Comparison of ENCODE assay signal across 25 cellular contexts in the genomic region with DNA sequence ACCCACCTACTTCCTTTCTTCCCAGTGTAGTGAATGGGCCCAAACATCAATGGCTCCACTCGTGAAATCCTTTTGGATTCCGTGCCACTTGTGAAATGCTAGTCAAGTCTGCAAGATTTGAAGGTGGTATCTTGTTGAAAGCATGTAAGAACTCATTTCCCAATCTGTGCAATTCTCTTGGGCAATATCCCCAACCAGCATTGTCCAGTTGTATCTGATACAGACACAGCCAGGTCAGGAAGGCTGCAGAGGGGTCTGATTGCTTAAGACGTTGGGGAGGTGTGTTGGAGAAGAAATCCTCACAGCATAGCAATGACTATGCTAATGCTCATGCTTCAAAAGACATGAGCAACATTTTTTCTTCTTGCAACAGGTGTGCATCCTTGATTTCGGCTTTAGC.
DNase-seq lines count a peak whose midpoint lies in the region; ATAC-seq, FAIRE-seq and TF ChIP-seq lines count a peak whose summit lies in the region.
"Had no signal": no experiment of that assay in that cellular context is flagged by ENCODE, and none has a peak within 500 bp of the region (broad histone marks: within the 10 kb centered on the region; RNA-seq: fewer than 3 reads in every experiment).

No MANE protein-coding gene starts in this region.

- H3K9ac ChIP-seq in H1 (replicated peaks in 1 of 4; ENCODE audit: extremely low read depth in 1 of 4, low read depth in 3 of 4, low read length in 3 of 4): no peak overlapping the region
- H3K9ac ChIP-seq: BLaER1 had no signal

- no peak overlapping the region for H3K23ac ChIP-seq in H1 (ENCODE audit: insufficient read length)

- H3K27ac ChIP-seq in HEK293 (ENCODE audit: extremely low read depth, low read depth, low read length): no peak overlapping the region
- H3K27ac ChIP-seq in H1 (ENCODE audit: low read depth, low read length): no peak overlapping the region
- H3K27ac ChIP-seq: BLaER1 had no signal

- WGBS in H1 (ENCODE audit: extremely low coverage in 1 of 2, insufficient coverage in 1 of 2, insufficient read length in 1 of 2, insufficient replicate concordance in 2 of 2, low coverage in 1 of 2, low lambda C conversion rate in 2 of 2, missing lambda C conversion rate in 1 of 2), 2 experiments: 86% methylated on average over 4 of the region's 4 CpGs; no CpG with 5 or more reads in 1 of the 2 experiments

- no peak for FAIRE-seq in H1 (lab: Jason Lieb, UNC)
- FAIRE-seq: A204.1, G401.6, GM12891 had no signal

- H2AFZ ChIP-seq in H1 (ENCODE audit: low read length): 0 out of 2 replicates have a peak overlapping the region, but pooled peaks have one; percentile 3

- no peak overlapping the region for H3K4ac ChIP-seq in H1 (replicated peaks; ENCODE audit: insufficient read length, low read depth, low read length)

- H2BK20ac ChIP-seq in H1 (ENCODE audit: low read length): no peak overlapping the region

- no peaks in the 10 kb centered on the region for H3K36me3 ChIP-seq in HEK293 (ENCODE audit: control insufficient read depth in 2 of 2, insufficient read depth in 1 of 2, low read length in 2 of 2)
- H3K36me3 ChIP-seq in H1 (ENCODE audit: control insufficient read depth in 2 of 4, insufficient read depth in 4 of 4, low read length in 3 of 4): no peaks in the 10 kb centered on the region
- H3K36me3 ChIP-seq: BE2C, BLaER1 had no signal

- no peak overlapping the region for H3K56ac ChIP-seq in H1 (replicated peaks; ENCODE audit: insufficient read length, low read depth, low read length)

- H3K18ac ChIP-seq in H1 (ENCODE audit: extremely low read depth, low read length): no peak overlapping the region

- no peak overlapping the region for H4K5ac ChIP-seq in H1 (ENCODE audit: insufficient read length, low read depth, low read length)

- H3K27me3 ChIP-seq in H1 (replicated peaks in 1 of 4; ENCODE audit: control insufficient read depth in 3 of 4, extremely low read depth in 1 of 4, insufficient read depth in 3 of 4, low read length in 3 of 4): no peaks in the 10 kb centered on the region
- H3K27me3 ChIP-seq: BE2C, BLaER1 had no signal

- H3K4me2 ChIP-seq in H1 (ENCODE audit: insufficient read depth in 1 of 2, low read depth in 2 of 2, low read length in 2 of 2): no peak overlapping the region
- H3K4me2 ChIP-seq: BLaER1 had no signal

- TF ChIP-seq EP300 in H1 (IDR thresholded peaks at IDR 0.05; ENCODE audit: borderline replicate concordance in 1 of 2, low read depth in 2 of 2, low read length in 2 of 2): no peak

- TF ChIP-seq RAD21 in H1 (IDR thresholded peaks at IDR 0.05 in 1 of 2, conservative IDR thresholded peaks at IDR 0.05 in 1 of 2; ENCODE audit: low read depth in 2 of 2, low read length in 2 of 2): no peak

- H4K20me1 ChIP-seq in H1 (replicated peaks in 1 of 2; ENCODE audit: control insufficient read depth in 1 of 2, insufficient read depth in 2 of 2, low read length in 2 of 2): no peaks in the 10 kb centered on the region
- H4K20me1 ChIP-seq: BLaER1 had no signal

- no peak for ATAC-seq in GM18907 (IDR thresholded peaks at IDR 0.05; ENCODE audit: unreplicated experiment)

- no peak overlapping the region for H4K8ac ChIP-seq in H1 (ENCODE audit: extremely low read depth, insufficient read depth, low read length)

- H2BK12ac ChIP-seq in H1 (ENCODE audit: low read depth, low read length): no peak overlapping the region

- POLR2A ChIA-PET in HEK293 (lab: Yijun Ruan, JAX) (no interaction called here), H1 (lab: Charles Lee; ENCODE audit: partially characterized antibody) (no interaction called here)

- TF ChIP-seq POLR2A in H1 (IDR thresholded peaks at IDR 0.05; ENCODE audit: control extremely low read depth in 1 of 2, low read depth in 2 of 2, low read length in 2 of 2): no peak

- no peaks in the 10 kb centered on the region for H3K79me2 ChIP-seq in H1 (ENCODE audit: control insufficient read depth in 1 of 2, insufficient read depth in 2 of 2, low read length in 2 of 2)

- DNase-seq in amniotic epithelial cell (ENCODE audit: low read depth) (peak; percentile 88), H1 (ENCODE audit: low read depth in 1 of 2, low spot score in 2 of 2) (no peak), renal cortical epithelial cell (ENCODE audit: low read depth) (peak; percentile 15), DMS79 treated with DMSO at 0.1 percent for 48 hours (lab: John Stamatoyannopoulos, UW) (no peak)
- no peak for DNase-seq in stimulated activated CD4-positive, alpha-beta T cell treated with anti-CD3 and anti-CD28 coated beads, Interleukin-2, amount 100 ng/mL, for 24 hours
- DNase-seq in activated CD4-positive, CD25-positive, alpha-beta regulatory T cell treated with anti-CD3 and anti-CD28 coated beads, Interleukin-2, amount 50 U/mL, for 72 hours: no peak
- DNase-seq: 8988T; ACHN; BE2C; C1 segment of cervical spinal cord; CD4-positive, alpha-beta memory T cell; CD4-positive, CD25-positive, alpha-beta regulatory T cell; CD8-positive, alpha-beta memory T cell; COR-L47; DMS 273 treated with DMSO at 0.1 percent for 48 hours; DMS153; DMS53; DMS79; GF-D8 had no signal

- no peak overlapping the region for H2BK5ac ChIP-seq in H1 (ENCODE audit: low read depth, low read length)

- no peak overlapping the region for H2AK5ac ChIP-seq in H1 (ENCODE audit: low read depth, low read length)

- TF ChIP-seq CTCF in HEK293 (tag by site-specific recombination; IDR thresholded peaks at IDR 0.05): no peak
- TF ChIP-seq CTCF in H1 (IDR thresholded peaks at IDR 0.05; ENCODE audit: control extremely low read depth in 1 of 3, insufficient read depth in 1 of 3, low read depth in 1 of 3, low read length in 3 of 3): no peak

- no peaks in the 10 kb centered on the region for H3K79me1 ChIP-seq in H1 (ENCODE audit: low read depth, low read length)

- H3K9me3 ChIP-seq in HEK293 (ENCODE audit: control insufficient read depth, insufficient read depth, low read depth, low read length) (no peaks in the 10 kb centered on the region), H1 (ENCODE audit: insufficient read depth in 2 of 2, low read depth in 1 of 2, low read length in 1 of 2) (peaks cover 0 to 4% of the 10 kb centered on the region in 2 experiments; a peak in 1 of 4 replicates)
- H3K9me3 ChIP-seq: BE2C had no signal

- no peak overlapping the region for H2BK120ac ChIP-seq in H1 (replicated peaks; ENCODE audit: low read depth, low read length)

- H3K14ac ChIP-seq in H1 (ENCODE audit: insufficient read length): no peak overlapping the region

- H3K4me1 ChIP-seq in HEK293 (ENCODE audit: control insufficient read depth, insufficient read depth, low read length): no peaks in the 10 kb centered on the region
- no peaks in the 10 kb centered on the region for H3K4me1 ChIP-seq in H1 (replicated peaks in 1 of 4; ENCODE audit: control insufficient read depth in 3 of 4, insufficient read depth in 4 of 4, low read length in 3 of 4)
- H3K4me1 ChIP-seq: BE2C, BLaER1 had no signal

- CTCF ChIA-PET in HEK293 (lab: Yijun Ruan, JAX) (no interaction called here), H1 (lab: Charles Lee; ENCODE audit: partially characterized antibody) (no interaction called here)

- no peak overlapping the region for H2BK15ac ChIP-seq in H1 (ENCODE audit: low read length)

- no peak overlapping the region for H4K91ac ChIP-seq in H1 (replicated peaks; ENCODE audit: insufficient read length, low read length)

- no peak overlapping the region for H3K4me3 ChIP-seq in HEK293 (ENCODE audit: low read depth, low read length)
- H3K4me3 ChIP-seq in H1 (ENCODE audit: extremely low read depth in 1 of 4, insufficient read depth in 2 of 4, low read depth in 3 of 4, low read length in 4 of 4): no peak overlapping the region
- H3K4me3 ChIP-seq: BLaER1 had no signal

- H3K23me2 ChIP-seq in H1 (ENCODE audit: low read depth, low read length): no peaks in the 10 kb centered on the region

TF ChIP-seq in HEK293, 187 proteins besides CTCF, POLR2A, EP300 and RAD21:
- TF ChIP-seq ZNF146 (tag by site-specific recombination; IDR thresholded peaks at IDR 0.05): no peak
- TF ChIP-seq SCRT2 (tag by site-specific recombination; IDR thresholded peaks at IDR 0.05): peak; percentile 64
TF ChIP-seq in HEK293: peak in this region for 1.

TF ChIP-seq in H1, 55 proteins besides CTCF, POLR2A, EP300 and RAD21:
- TF ChIP-seq TBP (IDR thresholded peaks at IDR 0.05; ENCODE audit: low read depth, low read length) (no peak), KDM4A (IDR thresholded peaks at IDR 0.05; ENCODE audit: low read depth, low read length, severe bottlenecking) (no peak), TAF1 (IDR thresholded peaks at IDR 0.05; ENCODE audit: low read depth, low read length) (no peak), SP4 (IDR thresholded peaks at IDR 0.05; ENCODE audit: low read length) (no peak)
- TF ChIP-seq, protein P1, sequence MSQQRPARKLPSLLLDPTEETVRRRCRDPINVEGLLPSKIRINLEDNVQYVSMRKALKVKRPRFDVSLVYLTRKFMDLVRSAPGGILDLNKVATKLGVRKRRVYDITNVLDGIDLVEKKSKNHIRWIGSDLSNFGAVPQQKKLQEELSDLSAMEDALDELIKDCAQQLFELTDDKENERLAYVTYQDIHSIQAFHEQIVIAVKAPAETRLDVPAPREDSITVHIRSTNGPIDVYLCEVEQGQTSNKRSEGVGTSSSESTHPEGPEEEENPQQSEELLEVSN (IDR thresholded peaks at IDR 0.05): no peak

Comparison
In these comparisons a context has a peak if more than half of its experiments do, and no peak if none do; other contexts are left out.
1. DNase-seq: peak in amniotic epithelial cell (single experiment) and renal cortical epithelial cell (single experiment); none in H1 (0 of 2), stimulated activated CD4-positive, alpha-beta T cell treated with anti-CD3 and anti-CD28 coated beads, Interleukin-2, amount 100 ng/mL, for 24 hours (0 of 2), DMS79 treated with DMSO at 0.1 percent for 48 hours (single experiment) and activated CD4-positive, CD25-positive, alpha-beta regulatory T cell treated with anti-CD3 and anti-CD28 coated beads, Interleukin-2, amount 50 U/mL, for 72 hours (single experiment).